15 cellular contexts compared by ENCODE assay signal in the genomic region with DNA sequence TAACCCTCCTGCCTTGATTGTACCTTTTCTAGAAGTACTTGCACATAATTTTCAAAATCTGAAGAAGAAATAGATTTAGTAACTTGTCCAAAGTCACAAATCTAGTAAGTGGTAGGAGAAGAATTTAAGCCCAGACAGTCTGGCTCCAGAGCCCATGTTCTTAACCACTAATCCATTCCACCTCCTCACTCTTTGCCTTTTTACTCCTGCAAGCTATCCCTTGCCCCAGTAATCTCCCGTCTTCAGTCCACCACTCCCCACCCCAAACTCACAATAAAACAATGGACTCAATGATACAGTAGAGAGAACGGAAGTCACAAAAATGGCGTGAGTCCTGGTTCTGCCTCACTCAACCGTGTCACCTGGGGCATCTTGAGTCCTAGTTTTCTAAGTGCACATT. TPM values are rescaled to one million over a fixed set of nuclear protein-coding genes. Genes with fewer than 3 reads are reported as not detected.
A peak's percentile ranks its signal among the peaks of the same experiment; 100 is the strongest.
DNase-seq lines count a peak whose midpoint lies in the region; ATAC-seq, FAIRE-seq and TF ChIP-seq lines count a peak whose summit lies in the region.
"Had no signal": no experiment of that assay in that cellular context is flagged by ENCODE, and none has a peak within 500 bp of the region (broad histone marks: within the 10 kb centered on the region; RNA-seq: fewer than 3 reads in every experiment).

No MANE protein-coding gene starts in this region.

- H4K20me1 ChIP-seq in Karpas-422 (ENCODE audit: insufficient read depth, low read depth, low read length) (no peaks in the 10 kb centered on the region), astrocyte (ENCODE audit: insufficient read depth, low read length) (no peaks in the 10 kb centered on the region), osteoblast (ENCODE audit: insufficient read depth, low read length) (no peaks in the 10 kb centered on the region)

- H3K4me1 ChIP-seq in Karpas-422 (ENCODE audit: low read length), result no peaks in the 10 kb centered on the region
- H3K4me1 ChIP-seq in astrocyte (ENCODE audit: insufficient read depth, low read length), result peaks cover 8% of the 10 kb centered on the region
- peaks cover 9% of the 10 kb centered on the region for H3K4me1 ChIP-seq in osteoblast (ENCODE audit: insufficient read depth, low read length)
- no peaks in the 10 kb centered on the region for H3K4me1 ChIP-seq in mucosa of descending colon (ENCODE audit: low read depth)
- H3K4me1 ChIP-seq: foreskin keratinocyte had no signal

- no peaks in the 10 kb centered on the region for H3K36me3 Mint-ChIP-seq in activated CD4-positive, alpha-beta T cell treated with anti-CD3 and anti-CD28 coated beads, Interleukin-2, amount 10 ng/mL, durations not matched to agents 24 days and 14 days (ENCODE audit: low read depth)
- no peaks in the 10 kb centered on the region for H3K36me3 Mint-ChIP-seq in astrocyte (ENCODE audit: low read depth, unreplicated experiment)

- no peak for TF ChIP-seq CTCF in astrocyte (IDR thresholded peaks at IDR 0.05; ENCODE audit: insufficient read depth, low read depth, low read length)
- no peak for TF ChIP-seq CTCF in osteoblast (IDR thresholded peaks at IDR 0.05; ENCODE audit: extremely low read depth, low read depth, low read length)
- no peak for TF ChIP-seq CTCF in mucosa of descending colon (IDR thresholded peaks at IDR 0.05)

- no peak for FAIRE-seq in astrocyte (lab: Jason Lieb, UNC)
- FAIRE-seq: A549, HTR-8/SVneo, islet of Langerhans had no signal

- H3K27ac ChIP-seq in Karpas-422 (ENCODE audit: low read length), result no peak overlapping the region
- H3K27ac ChIP-seq in astrocyte (ENCODE audit: low read depth, low read length), result no peak overlapping the region
- H3K27ac ChIP-seq in osteoblast (ENCODE audit: low read depth, low read length), result no peak overlapping the region
- H3K27ac ChIP-seq: A549, foreskin keratinocyte had no signal

- H2AFZ ChIP-seq in Karpas-422 (ENCODE audit: low read length) (no peak overlapping the region), astrocyte (ENCODE audit: low read depth, low read length) (no peak overlapping the region), osteoblast (ENCODE audit: low read length) (no peak overlapping the region)

- peak overlapping the region; percentile 89 for H3K27ac Mint-ChIP-seq in activated CD4-positive, alpha-beta T cell treated with anti-CD3 and anti-CD28 coated beads, Interleukin-2, amount 10 ng/mL, durations not matched to agents 24 days and 14 days
- H3K27ac Mint-ChIP-seq in astrocyte (ENCODE audit: unreplicated experiment), result no peak overlapping the region

- H3K27me3 Mint-ChIP-seq in activated CD4-positive, alpha-beta T cell treated with anti-CD3 and anti-CD28 coated beads, Interleukin-2, amount 10 ng/mL, durations not matched to agents 24 days and 14 days, result no peaks in the 10 kb centered on the region
- H3K27me3 Mint-ChIP-seq in astrocyte (ENCODE audit: low read depth, unreplicated experiment), result no peaks in the 10 kb centered on the region

- intact Hi-C loops in activated CD4-positive, alpha-beta T cell treated with anti-CD3 and anti-CD28 coated beads, Interleukin-2, amount 10 ng/mL, durations not matched to agents 24 days and 14 days (cut with micrococcal nuclease), result loop anchor here (1.0 to 2.0 kb wide), 8 partner anchors 35 to 281 kb away; a partner anchor contains a TSS
- intact Hi-C loops in mucosa of descending colon (cut with DNase I, micrococcal nuclease), result loop anchor here (5.0 kb wide), 1 partner anchor 280 kb away; no protein-coding TSS in a partner anchor

- no peak overlapping the region for H3K9ac ChIP-seq in Karpas-422 (ENCODE audit: low read length)
- no peak overlapping the region for H3K9ac ChIP-seq in astrocyte (ENCODE audit: low read length)

- H3K4me3 ChIP-seq in Karpas-422 (ENCODE audit: low read length) (no peak overlapping the region), astrocyte (ENCODE audit: insufficient read depth, low read depth, low read length) (peak overlapping the region; percentile 41), osteoblast (ENCODE audit: insufficient read depth, low read length) (no peak overlapping the region), mucosa of descending colon (no peak overlapping the region)
- H3K4me3 ChIP-seq: A549 had no signal

- H3K79me2 ChIP-seq in Karpas-422 (ENCODE audit: low read length), result no peaks in the 10 kb centered on the region
- H3K79me2 ChIP-seq in astrocyte (ENCODE audit: insufficient read depth, low read length), result no peaks in the 10 kb centered on the region
- no peaks in the 10 kb centered on the region for H3K79me2 ChIP-seq in osteoblast (ENCODE audit: insufficient read depth, low read length)

- no peak for DNase-seq in activated CD4-positive, alpha-beta T cell treated with anti-CD3 and anti-CD28 coated beads, Interleukin-2, amount 10 ng/mL, durations not matched to agents 24 days and 14 days
- DNase-seq in activated CD4-positive, alpha-beta T cell treated with anti-CD3 and anti-CD28 coated beads for 4 hours, result no peak
- DNase-seq in Karpas-422, result peak; percentile 27
- DNase-seq in astrocyte (ENCODE audit: low read depth), result peak; percentile 14
- DNase-seq in osteoblast (ENCODE audit: insufficient read length, low spot score, missing footprints), result peak; percentile 9
- DNase-seq in mucosa of descending colon, result no peak
- DNase-seq in medulla oblongata (ENCODE audit: extremely low spot score), result no peak
- no peak for DNase-seq in effector CD4-positive, alpha-beta T cell
- DNase-seq: effector CD8-positive, alpha-beta T cell; foreskin keratinocyte; NCI-H1048; transverse colon had no signal

- peaks cover 21% of the 10 kb centered on the region for H3K4me1 Mint-ChIP-seq in activated CD4-positive, alpha-beta T cell treated with anti-CD3 and anti-CD28 coated beads, Interleukin-2, amount 10 ng/mL, durations not matched to agents 24 days and 14 days
- H3K4me1 Mint-ChIP-seq in astrocyte (ENCODE audit: low read depth, unreplicated experiment), result peaks cover 7% of the 10 kb centered on the region

- H3K4me3 Mint-ChIP-seq in activated CD4-positive, alpha-beta T cell treated with anti-CD3 and anti-CD28 coated beads, Interleukin-2, amount 10 ng/mL, durations not matched to agents 24 days and 14 days, result peak overlapping the region; percentile 56
- no peak overlapping the region for H3K4me3 Mint-ChIP-seq in astrocyte (ENCODE audit: unreplicated experiment)

- no peaks in the 10 kb centered on the region for H3K9me2 ChIP-seq in Karpas-422 (replicated peaks; ENCODE audit: insufficient read depth, low read length)

- H3K4me2 ChIP-seq in Karpas-422 (ENCODE audit: low read depth, low read length, poor library complexity, severe bottlenecking) (no peak overlapping the region), astrocyte (ENCODE audit: low read length) (peak overlapping the region; percentile 75), osteoblast (ENCODE audit: insufficient read depth, low read length) (peak overlapping the region; percentile 72)

- H3K9me3 ChIP-seq in Karpas-422 (ENCODE audit: low read length), result no peaks in the 10 kb centered on the region
- no peaks in the 10 kb centered on the region for H3K9me3 ChIP-seq in astrocyte (ENCODE audit: insufficient read depth, low read depth, low read length)
- H3K9me3 ChIP-seq in osteoblast (ENCODE audit: low read depth, low read length), result no peaks in the 10 kb centered on the region
- no peaks in the 10 kb centered on the region for H3K9me3 ChIP-seq in mucosa of descending colon
- H3K9me3 ChIP-seq: A549, transverse colon had no signal

- H3K9me3 Mint-ChIP-seq in activated CD4-positive, alpha-beta T cell treated with anti-CD3 and anti-CD28 coated beads, Interleukin-2, amount 10 ng/mL, durations not matched to agents 24 days and 14 days, result no peaks in the 10 kb centered on the region
- H3K9me3 Mint-ChIP-seq in astrocyte (ENCODE audit: unreplicated experiment), result peaks cover 2% of the 10 kb centered on the region

- H3K27me3 ChIP-seq in Karpas-422 (ENCODE audit: low read length) (no peaks in the 10 kb centered on the region), astrocyte (ENCODE audit: insufficient read depth, low read length) (no peaks in the 10 kb centered on the region), osteoblast (ENCODE audit: insufficient read depth, low read length) (no peaks in the 10 kb centered on the region)
- H3K27me3 ChIP-seq: foreskin keratinocyte, transverse colon had no signal

- H3K36me3 ChIP-seq in Karpas-422 (ENCODE audit: insufficient read depth, low read length) (no peaks in the 10 kb centered on the region), astrocyte (ENCODE audit: insufficient read depth, low read length) (no peaks in the 10 kb centered on the region), osteoblast (ENCODE audit: insufficient read depth, low read length) (no peaks in the 10 kb centered on the region), mucosa of descending colon (ENCODE audit: low read depth) (no peaks in the 10 kb centered on the region)
- H3K36me3 ChIP-seq: transverse colon had no signal

- no peak for ATAC-seq in mucosa of descending colon

RNA-seq across cellular contexts. Expression of a gene that starts 48.7 kb away (rescaled TPM):
- 17.8 and 18.1 TPM in 2 replicates for total RNA-seq in activated CD4-positive, alpha-beta T cell treated with anti-CD3 and anti-CD28 coated beads, Interleukin-2, amount 10 ng/mL, durations not matched to agents 24 days and 14 days
- total RNA-seq in Karpas-422 (2014; rRNA removed; shearing (Covaris generic); ENCODE audit: low replicate concordance), result 6.0 and 16.9 TPM in 2 replicates
- total RNA-seq in astrocyte (8.4 and 10.9 TPM in 2 replicates), osteoblast (11.9 and 13.0 TPM in 2 replicates), mucosa of descending colon (10 to 100 TPM; 11.3 to 15.4 (median 13.2) TPM)

Comparison
In these comparisons a context has a peak if more than half of its experiments do, and no peak if none do; other contexts are left out.
1. DNase-seq: peak in Karpas-422 (single experiment), astrocyte (single experiment) and osteoblast (single experiment); none in activated CD4-positive, alpha-beta T cell treated with anti-CD3 and anti-CD28 coated beads, Interleukin-2, amount 10 ng/mL, durations not matched to agents 24 days and 14 days (single experiment), activated CD4-positive, alpha-beta T cell treated with anti-CD3 and anti-CD28 coated beads for 4 hours (0 of 2), mucosa of descending colon (0 of 3), medulla oblongata (single experiment) and effector CD4-positive, alpha-beta T cell (single experiment).